Comparison of ENCODE assay signal across 4 cellular contexts in genomic region chr3:179503152-179503551, GRCh38.
TF ChIP-seq lines count a peak whose summit lies in the region.

No MANE protein-coding gene starts in this region.

TF ChIP-seq in HepG2, 621 proteins besides CTCF, POLR2A, EP300 and RAD21:
- TF ChIP-seq MAFF (IDR thresholded peaks at IDR 0.05; ENCODE audit: low read depth, low read length) (peak; percentile 62; the same call in 1 of the 2 replicates), ZEB1 (IDR thresholded peaks at IDR 0.05; ENCODE audit: insufficient replicate concordance, low read depth) (no peak), HOXD1 (CRISPR knock-in tag; IDR thresholded peaks at IDR 0.05) (no peak), HCFC1 (IDR thresholded peaks at IDR 0.05; ENCODE audit: low read depth, low read length) (no peak), HNRNPH1 (optimal IDR thresholded peaks at IDR 0.05; ENCODE audit: low read depth, low read length) (no peak), MAFK (conservative IDR thresholded peaks at IDR 0.05 in 1 of 2, IDR thresholded peaks at IDR 0.05 in 1 of 2; ENCODE audit: low read length in 2 of 2) (peak; percentile 66 to 84)

TF ChIP-seq in A549, 52 proteins besides CTCF, POLR2A, EP300 and RAD21:
- no peak for TF ChIP-seq NR3C1 (IDR thresholded peaks at IDR 0.05)
- no peak for TF ChIP-seq HEYL (CRISPR knock-in tag; IDR thresholded peaks at IDR 0.05)
- TF ChIP-seq MAFK (IDR thresholded peaks at IDR 0.05; ENCODE audit: partially characterized antibody): peak; percentile 55
- no peak for TF ChIP-seq HMGXB4 (CRISPR knock-in tag; IDR thresholded peaks at IDR 0.05; ENCODE audit: borderline replicate concordance)
- TF ChIP-seq PBX3 (IDR thresholded peaks at IDR 0.05): no peak
- TF ChIP-seq ATOH8 (CRISPR knock-in tag; IDR thresholded peaks at IDR 0.05; ENCODE audit: low read depth): no peak
- no peak for TF ChIP-seq EHMT2 (IDR thresholded peaks at IDR 0.05; ENCODE audit: low read depth)

TF ChIP-seq in IMR-90, 13 proteins besides CTCF, POLR2A, EP300 and RAD21:
- TF ChIP-seq BHLHE40 (IDR thresholded peaks at IDR 0.05; ENCODE audit: low read depth, low read length): no peak
- peak; percentile 74 for TF ChIP-seq MAFK (IDR thresholded peaks at IDR 0.05; ENCODE audit: low read depth, low read length)
- TF ChIP-seq RCOR1 (IDR thresholded peaks at IDR 0.05; ENCODE audit: insufficient replicate concordance, low read length): no peak

TF ChIP-seq in K562, 482 proteins besides CTCF, POLR2A, EP300 and RAD21:
- TF ChIP-seq MAFF (IDR thresholded peaks at IDR 0.05; ENCODE audit: low read length) (0 out of 2 replicates have a peak, but pooled peaks have one; percentile 22), ZNF444 (CRISPR knock-in tag; IDR thresholded peaks at IDR 0.05) (no peak), ZNF316 (IDR thresholded peaks at IDR 0.05) (peak; percentile 84), MAFG (tag; conservative IDR thresholded peaks at IDR 0.05) (peak; percentile 23; the same call in 1 of the 2 replicates), KDM1A (IDR thresholded peaks at IDR 0.05) (no peak), MAFK (IDR thresholded peaks at IDR 0.05; ENCODE audit: low read length) (peak; percentile 32; the same call in 1 of the 2 replicates), C11orf30 (IDR thresholded peaks at IDR 0.05; ENCODE audit: low read depth) (peak; percentile 68)
TF ChIP-seq in K562: peak in this region for 5.
